Comparison of ENCODE assay signal across 8 cellular contexts in genomic region chr6:139376604-139377218, GRCh38. TPM values are rescaled to one million over a fixed set of nuclear protein-coding genes. Genes with fewer than 3 reads are reported as not detected.
A peak's percentile ranks its signal among the peaks of the same experiment; 100 is the strongest.
DNase-seq lines count a peak whose midpoint lies in the region; ATAC-seq and TF ChIP-seq lines count a peak whose summit lies in the region.

No MANE protein-coding gene starts in this region.

- H3K27me3 ChIP-seq in ascending aorta (no peaks in the 10 kb centered on the region), left lung (no peaks in the 10 kb centered on the region)

- peak; percentile 44 for DNase-seq in left cardiac atrium
- DNase-seq in cardiac septum (ENCODE audit: low spot score): no peak
- peak in 1 of 2 donors; percentile 69 for DNase-seq in ascending aorta (ENCODE audit: low spot score in 2 of 2)
- DNase-seq in left lung: peak in 1 of 2 donors; percentile 44
- no peak for DNase-seq in type B pancreatic cell (ENCODE audit: extremely low spot score, unreplicated experiment)
- DNase-seq in NK-92 (lab: John Stamatoyannopoulos, UW; ENCODE audit: unreplicated experiment): no peak
- DNase-seq in middle frontal gyrus (ENCODE audit: extremely low spot score, low spot score): no peak

- TF ChIP-seq CTCF in ascending aorta (IDR thresholded peaks at IDR 0.05): peak in 1 of 3 experiments; percentile 18
- TF ChIP-seq CTCF in left lung (IDR thresholded peaks at IDR 0.05): no peak
- peak; percentile 24 for TF ChIP-seq CTCF in type B pancreatic cell (conservative IDR thresholded peaks at IDR 0.05)

- H3K36me3 Mint-ChIP-seq in type B pancreatic cell: peaks cover 20% of the 10 kb centered on the region

- peaks cover 18% of the 10 kb centered on the region for H3K4me1 Mint-ChIP-seq in type B pancreatic cell (ENCODE audit: unreplicated experiment)

- H3K27ac ChIP-seq in ascending aorta: peak overlapping the region; percentile 92 to 93
- H3K27ac ChIP-seq in left lung: peak overlapping the region; percentile 97 to 99

- H3K27me3 Mint-ChIP-seq in type B pancreatic cell: peaks cover 4% of the 10 kb centered on the region

- H3K9me3 ChIP-seq in ascending aorta: no peaks in the 10 kb centered on the region
- H3K9me3 ChIP-seq in left lung: no peaks in the 10 kb centered on the region

- peaks cover 0 to 12% of the 10 kb centered on the region in 2 donors for H3K4me1 ChIP-seq in ascending aorta
- peaks cover 7 to 30% of the 10 kb centered on the region in 2 donors for H3K4me1 ChIP-seq in left lung

- peak overlapping the region; percentile 100 for H3K4me3 Mint-ChIP-seq in type B pancreatic cell

- H3K9me3 Mint-ChIP-seq in type B pancreatic cell: peaks cover 3% of the 10 kb centered on the region

- ATAC-seq in left cardiac atrium: no peak
- no peak for ATAC-seq in left lung
- ATAC-seq in HG02884 (IDR thresholded peaks at IDR 0.05; ENCODE audit: unreplicated experiment): no peak

- H3K4me3 ChIP-seq in ascending aorta: peak overlapping the region; percentile 69 to 75
- peak overlapping the region; percentile 88 to 97 for H3K4me3 ChIP-seq in left lung

- H3K36me3 ChIP-seq in ascending aorta: peaks cover 0 to 14% of the 10 kb centered on the region in 2 donors
- peaks cover 4 to 6% of the 10 kb centered on the region in 2 donors for H3K36me3 ChIP-seq in left lung

- intact Hi-C loops in left cardiac atrium (cut with DNase I): loop anchor here (5.0 to 10.0 kb wide), 4 partner anchors 388 to 701 kb away; no protein-coding TSS in a partner anchor
- intact Hi-C loops in cardiac septum (cut with DNase I): loop anchor here (5.0 to 10.0 kb wide), 3 partner anchors 131 to 1158 kb away; no protein-coding TSS in a partner anchor
- intact Hi-C loops in ascending aorta (cut with DNase I): loop anchor here (5.0 to 10.0 kb wide), 7 partner anchors 306 to 1608 kb away; no protein-coding TSS in a partner anchor
- intact Hi-C loops in left lung (cut with DNase I): loop anchor here in 1 of 2 donors (5.0 kb wide), 1 partner anchor 161 kb away; no protein-coding TSS in a partner anchor

- H3K27ac Mint-ChIP-seq in type B pancreatic cell: peak overlapping the region; percentile 100

RNA-seq across cellular contexts. Expression of gene CITED2, which starts 2.3 kb away (rescaled TPM):
- total RNA-seq in left cardiac atrium (100 to 1,000 TPM in 1 of 2 donors, 10 to 100 TPM in 1; 51.3 to 121 TPM), cardiac septum (135 TPM), ascending aorta (147 TPM), left lung (100 to 1,000 TPM; 142 to 321 TPM), type B pancreatic cell (ENCODE audit: low replicate concordance) (129 and 143 TPM in 2 replicates)
